ENCODE assay signal across 19 cellular contexts in genomic region chr7:1653500-1653899, GRCh38. TPM values are rescaled to one million over a fixed set of nuclear protein-coding genes. Genes with fewer than 3 reads are reported as not detected.
DNase-seq lines count a peak whose midpoint lies in the region; ATAC-seq, FAIRE-seq and TF ChIP-seq lines count a peak whose summit lies in the region.
"Had no signal": no experiment of that assay in that cellular context is flagged by ENCODE, and none has a peak within 500 bp of the region (broad histone marks: within the 10 kb centered on the region; RNA-seq: fewer than 3 reads in every experiment).

No MANE protein-coding gene starts in this region.

- H3K18ac ChIP-seq in mesenchymal stem cell (ENCODE audit: low read depth in 1 of 2, low read length in 2 of 2) = no peak overlapping the region
- H3K18ac ChIP-seq in trophoblast cell (ENCODE audit: low read length) = no peak overlapping the region

- no peak overlapping the region for H3K4me3 Mint-ChIP-seq in activated T-helper 17 cell treated with anti-CD3 and anti-CD28 coated beads, Interleukin-2, amount 50 U/mL, for 72 hours
- H3K4me3 Mint-ChIP-seq in Caco-2 (ENCODE audit: unreplicated experiment) = no peak overlapping the region
- H3K4me3 Mint-ChIP-seq: CD4-positive, CD25-positive, alpha-beta regulatory T cell; CD8-positive, alpha-beta memory T cell; GM23338 had no signal

- TF ChIP-seq CTCF in heart right ventricle (IDR thresholded peaks at IDR 0.05) = no peak
- no peak for TF ChIP-seq CTCF in Caco-2 (IDR thresholded peaks at IDR 0.05; ENCODE audit: insufficient read depth in 1 of 2, low read depth in 1 of 2, low read length in 1 of 2, severe bottlenecking in 1 of 2, unreplicated experiment in 1 of 2)

- peaks cover 26% of the 10 kb centered on the region for H3K27me3 Mint-ChIP-seq in activated T-helper 17 cell treated with anti-CD3 and anti-CD28 coated beads, Interleukin-2, amount 50 U/mL, for 72 hours
- peaks cover 11% of the 10 kb centered on the region for H3K27me3 Mint-ChIP-seq in Caco-2 (ENCODE audit: insufficient read depth, unreplicated experiment)

- intact Hi-C loops in left ventricle myocardium superior (cut with micrococcal nuclease) (no loop called here), heart right ventricle (cut with DNase I) (loop anchor here in 1 of 10 donors (10.0 kb wide), 1 partner anchor 491 kb away; no protein-coding TSS in a partner anchor), Caco-2 (cut with micrococcal nuclease; ENCODE audit: unreplicated experiment) (no loop called here)

- H3K9me3 Mint-ChIP-seq in activated T-helper 17 cell treated with anti-CD3 and anti-CD28 coated beads, Interleukin-2, amount 50 U/mL, for 72 hours = no peaks in the 10 kb centered on the region
- no peaks in the 10 kb centered on the region for H3K9me3 Mint-ChIP-seq in Caco-2 (ENCODE audit: unreplicated experiment)
- H3K9me3 Mint-ChIP-seq: GM23338 had no signal

- no TSS peak for BruUV-seq in Caco-2 (replicated peaks; lab: Mats Ljungman, UMichigan)

- H4K91ac ChIP-seq in mesenchymal stem cell (ENCODE audit: low read length) = peak overlapping the region; percentile 72
- H4K91ac ChIP-seq in trophoblast cell (ENCODE audit: low read depth, low read length) = no peak overlapping the region

- H4K8ac ChIP-seq in mesenchymal stem cell (ENCODE audit: low read length) = no peak overlapping the region
- no peak overlapping the region for H4K8ac ChIP-seq in trophoblast cell (ENCODE audit: low read depth, low read length)

- H3K4me1 Mint-ChIP-seq in activated T-helper 17 cell treated with anti-CD3 and anti-CD28 coated beads, Interleukin-2, amount 50 U/mL, for 72 hours = no peaks in the 10 kb centered on the region
- no peaks in the 10 kb centered on the region for H3K4me1 Mint-ChIP-seq in Caco-2 (ENCODE audit: low read depth, unreplicated experiment)
- H3K4me1 Mint-ChIP-seq: CD4-positive, CD25-positive, alpha-beta regulatory T cell; CD8-positive, alpha-beta memory T cell; GM23338 had no signal

- peak; percentile 5 for DNase-seq in left ventricle myocardium superior
- no peak for DNase-seq in heart right ventricle
- DNase-seq in HTR-8/SVneo (ENCODE audit: insufficient read length, low spot score) = no peak
- no peak for DNase-seq in mesenchymal stem cell
- no peak for DNase-seq in trophoblast cell
- no peak for DNase-seq in stimulated activated CD4-positive, alpha-beta T cell treated with anti-CD3 and anti-CD28 coated beads, Interleukin-1b, Interleukin-23, amount 100 ng/mL, for 48 hours
- no peak for DNase-seq in Caco-2
- DNase-seq: 8988T; C1 segment of cervical spinal cord; CD4-positive, CD25-positive, alpha-beta regulatory T cell; CD8-positive, alpha-beta memory T cell; COR-L47 had no signal

- H2AK5ac ChIP-seq in mesenchymal stem cell (ENCODE audit: low read length, severe bottlenecking) = no peak overlapping the region
- H2AK5ac ChIP-seq in trophoblast cell (ENCODE audit: low read length) = no peak overlapping the region

- peak; percentile 97 for FAIRE-seq in HTR-8/SVneo (lab: Jason Lieb, UNC)
- FAIRE-seq: D721Med, G401.6, GM12891, GM18507 had no signal

- H3K36me3 ChIP-seq in heart right ventricle = no peaks in the 10 kb centered on the region
- H3K36me3 ChIP-seq in mesenchymal stem cell (ENCODE audit: control insufficient read depth in 1 of 2, insufficient read depth in 2 of 2, low read depth in 1 of 2, low read length in 2 of 2) = no peaks in the 10 kb centered on the region
- H3K36me3 ChIP-seq in trophoblast cell (ENCODE audit: control insufficient read depth in 1 of 2, insufficient read depth in 2 of 2, low read length in 2 of 2) = no peaks in the 10 kb centered on the region
- no peaks in the 10 kb centered on the region for H3K36me3 ChIP-seq in Caco-2 (ENCODE audit: control insufficient read depth, insufficient read depth, low read length)

- H3K27ac Mint-ChIP-seq in activated T-helper 17 cell treated with anti-CD3 and anti-CD28 coated beads, Interleukin-2, amount 50 U/mL, for 72 hours = no peak overlapping the region
- no peak overlapping the region for H3K27ac Mint-ChIP-seq in Caco-2 (ENCODE audit: unreplicated experiment)
- H3K27ac Mint-ChIP-seq: CD4-positive, CD25-positive, alpha-beta regulatory T cell; GM23338 had no signal

- H2BK12ac ChIP-seq in mesenchymal stem cell (ENCODE audit: low read length in 2 of 2) (no peak overlapping the region), trophoblast cell (ENCODE audit: low read length) (no peak overlapping the region)

- H3K27ac ChIP-seq in heart right ventricle (no peak overlapping the region), mesenchymal stem cell (ENCODE audit: low read length, poor library complexity, severe bottlenecking) (no peak overlapping the region), trophoblast cell (ENCODE audit: low read depth, low read length) (no peak overlapping the region)

- H3K79me2 ChIP-seq in trophoblast cell (ENCODE audit: control insufficient read depth, insufficient read depth, low read length, poor library complexity) = no peaks in the 10 kb centered on the region

- POLR2A ChIA-PET in Caco-2 (lab: Charles Lee) = no interaction called here

- H3K4me1 ChIP-seq in heart right ventricle (peaks cover 2 to 7% (median 4%) of the 10 kb centered on the region in 9 donors), mesenchymal stem cell (ENCODE audit: control insufficient read depth, insufficient read depth, low read depth, low read length) (no peaks in the 10 kb centered on the region), trophoblast cell (ENCODE audit: control insufficient read depth in 1 of 2, insufficient read depth in 2 of 2, low read length in 2 of 2) (no peaks in the 10 kb centered on the region), Caco-2 (no peaks in the 10 kb centered on the region)

- H3K9me3 ChIP-seq in heart right ventricle (no peaks in the 10 kb centered on the region), mesenchymal stem cell (ENCODE audit: control insufficient read depth, low read length) (no peaks in the 10 kb centered on the region), trophoblast cell (ENCODE audit: insufficient read depth, low read depth, low read length) (peaks cover 6% of the 10 kb centered on the region), Caco-2 (no peaks in the 10 kb centered on the region)

- 92 to 96% methylated on average over 4 of the region's 4 CpGs for WGBS in heart right ventricle, 2 donors
- 97% methylated on average over 4 of the region's 4 CpGs for WGBS in mesenchymal stem cell
- no CpG with 5 or more reads among the region's 4 CpGs for WGBS in trophoblast cell (ENCODE audit: extremely low coverage, insufficient coverage, insufficient read length)

- no peaks in the 10 kb centered on the region for H3K36me3 Mint-ChIP-seq in activated T-helper 17 cell treated with anti-CD3 and anti-CD28 coated beads, Interleukin-2, amount 50 U/mL, for 72 hours (ENCODE audit: low read depth)
- no peaks in the 10 kb centered on the region for H3K36me3 Mint-ChIP-seq in Caco-2 (ENCODE audit: insufficient read depth, unreplicated experiment)
- H3K36me3 Mint-ChIP-seq: CD4-positive, CD25-positive, alpha-beta regulatory T cell; CD8-positive, alpha-beta memory T cell had no signal

- ATAC-seq in left ventricle myocardium superior (no peak), heart right ventricle (no peak)
- no peak for ATAC-seq in activated T-helper 17 cell treated with anti-CD3 and anti-CD28 coated beads, Interleukin-2, amount 50 U/mL, for 72 hours (replicated peaks)
- ATAC-seq: GM23338 had no signal

- no peak overlapping the region for H3K14ac ChIP-seq in mesenchymal stem cell (ENCODE audit: low read length in 2 of 2)
- H3K14ac ChIP-seq in trophoblast cell (ENCODE audit: low read length) = no peak overlapping the region

- H3K4me3 ChIP-seq in heart right ventricle (no peak overlapping the region), mesenchymal stem cell (ENCODE audit: insufficient read depth in 1 of 2, low read depth in 1 of 2, low read length in 2 of 2) (no peak overlapping the region), trophoblast cell (ENCODE audit: low read depth, low read length) (peak overlapping the region; percentile 31), Caco-2 (ENCODE audit: low read depth, low read length) (no peak overlapping the region)
- H3K4me3 ChIP-seq: GM23338 had no signal

- H3K79me1 ChIP-seq in mesenchymal stem cell (replicated peaks; ENCODE audit: low read length, poor library complexity, severe bottlenecking) (no peaks in the 10 kb centered on the region), trophoblast cell (ENCODE audit: low read length) (no peaks in the 10 kb centered on the region)

- CTCF ChIA-PET in Caco-2 (lab: Charles Lee) = no interaction called here

- H3K4ac ChIP-seq in mesenchymal stem cell (ENCODE audit: low read depth in 1 of 2, low read length in 2 of 2) (no peak overlapping the region), trophoblast cell (ENCODE audit: low read depth, low read length) (no peak overlapping the region)

- H3K23ac ChIP-seq in mesenchymal stem cell (ENCODE audit: low read length in 2 of 2) = no peak overlapping the region
- peak overlapping the region; percentile 28 for H3K23ac ChIP-seq in trophoblast cell (ENCODE audit: low read length)

- H4K12ac ChIP-seq in trophoblast cell (ENCODE audit: low read depth, low read length) = no peak overlapping the region

- H2BK15ac ChIP-seq in mesenchymal stem cell (ENCODE audit: low read depth, poor library complexity, severe bottlenecking) = no peak overlapping the region

- H2BK5ac ChIP-seq in mesenchymal stem cell (ENCODE audit: low read depth, low read length, poor library complexity, severe bottlenecking) (no peak overlapping the region), trophoblast cell (ENCODE audit: low read depth, low read length, poor library complexity) (no peak overlapping the region)

- peaks cover 0 to 59% (median 31%) of the 10 kb centered on the region in 7 donors for H3K27me3 ChIP-seq in heart right ventricle
- peaks cover 28 to 72% of the 10 kb centered on the region in 2 experiments for H3K27me3 ChIP-seq in mesenchymal stem cell (ENCODE audit: control insufficient read depth in 1 of 2, insufficient read depth in 1 of 2, low read length in 2 of 2)
- H3K27me3 ChIP-seq in trophoblast cell (ENCODE audit: insufficient read depth, low read length) = no peaks in the 10 kb centered on the region
- H3K27me3 ChIP-seq in Caco-2 (replicated peaks; ENCODE audit: control insufficient read depth, insufficient read depth, low read length) = no peaks in the 10 kb centered on the region

- H3K9ac ChIP-seq in mesenchymal stem cell (ENCODE audit: low read length) (no peak overlapping the region), trophoblast cell (ENCODE audit: low read length) (peak overlapping the region; percentile 35)

- H3K4me2 ChIP-seq in mesenchymal stem cell (ENCODE audit: low read length, poor library complexity, severe bottlenecking) (no peak overlapping the region), trophoblast cell (ENCODE audit: low read length) (no peak overlapping the region)
- H3K4me2 ChIP-seq: GM23338 had no signal

- no peak overlapping the region for H2AFZ ChIP-seq in mesenchymal stem cell (ENCODE audit: low read depth, low read length)
- no peak overlapping the region for H2AFZ ChIP-seq in trophoblast cell (ENCODE audit: insufficient read depth, low read length, poor library complexity)
- H2AFZ ChIP-seq: GM23338 had no signal

- no peak overlapping the region for H2BK120ac ChIP-seq in mesenchymal stem cell (ENCODE audit: low read depth, low read length)
- H2BK120ac ChIP-seq in trophoblast cell (ENCODE audit: insufficient read depth, low read length, poor library complexity) = no peak overlapping the region

RNA-seq across cellular contexts. Expression of gene ELFN1, which starts 16.6 kb away (rescaled TPM):
- 12.0 TPM for total RNA-seq in left ventricle myocardium superior
- total RNA-seq in heart right ventricle = 1 to 10 TPM; 3.4 to 9.5 (median 6.4) TPM
- 1 to 10 TPM; 3.0 to 5.7 TPM for polyA plus RNA-seq in heart right ventricle
- 0.04 TPM for polyA plus RNA-seq in mesenchymal stem cell (2013, experiment 1 of 2)
- 0.05 TPM for polyA plus RNA-seq in mesenchymal stem cell (2013, experiment 2 of 2)
- polyA plus RNA-seq in trophoblast cell (2013) = 0.68 and 0.78 TPM in 2 replicates
- total RNA-seq in activated T-helper 17 cell treated with anti-CD3 and anti-CD28 coated beads, Interleukin-2, amount 50 U/mL, for 72 hours = under 1 TPM; 0.06 to 0.19 TPM
- 2.3 TPM in 2 replicates for total RNA-seq in Caco-2 (2022)
- total RNA-seq: A673; CD4-positive, CD25-positive, alpha-beta regulatory T cell had no signal
- polyA plus RNA-seq: CD4-positive, CD25-positive, alpha-beta regulatory T cell had no signal
